In the genomic region with DNA sequence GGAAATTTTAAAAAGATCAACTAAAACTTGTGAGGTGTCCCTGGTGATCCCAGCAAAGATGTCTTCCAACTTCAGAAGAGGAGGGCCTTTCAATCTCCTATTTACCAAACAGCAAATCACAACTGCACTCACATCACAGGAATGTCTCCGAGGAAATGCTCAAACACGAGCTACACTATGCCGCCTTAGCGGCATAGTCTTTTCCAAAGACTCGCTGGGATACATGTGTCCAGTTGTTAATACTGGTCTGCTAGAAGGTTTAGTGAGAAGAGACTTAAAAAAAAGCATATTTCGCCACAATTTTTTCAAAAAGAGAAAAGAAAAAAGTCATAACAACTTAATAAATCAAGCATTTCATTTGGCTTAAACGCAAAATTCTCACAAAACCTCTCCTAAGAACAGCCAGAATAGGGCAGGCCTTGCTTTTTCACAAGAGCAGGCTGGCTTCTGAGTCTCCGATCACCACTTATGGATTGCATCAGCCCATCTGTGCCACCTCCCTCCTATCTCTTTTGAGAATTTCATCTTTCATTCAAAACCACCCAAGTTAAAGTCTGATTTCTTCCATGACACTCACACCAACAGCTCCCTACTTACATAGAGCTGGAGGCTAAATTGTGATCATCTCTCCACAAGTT, we compare ENCODE assay signal across 1 cellular context.
TF ChIP-seq lines count a peak whose summit lies in the region.

No MANE protein-coding gene starts in this region.

TF ChIP-seq in HepG2, 621 proteins besides CTCF, POLR2A, EP300 and RAD21 (continued from another document):
- TF ChIP-seq NR1H2 (CRISPR knock-in tag; IDR thresholded peaks at IDR 0.05; ENCODE audit: borderline replicate concordance, low read depth) (no peak), ARNTL (CRISPR knock-in tag; IDR thresholded peaks at IDR 0.05) (no peak), RFX5 (IDR thresholded peaks at IDR 0.05; ENCODE audit: low read depth, low read length) (no peak), MBNL3 (CRISPR knock-in tag; conservative IDR thresholded peaks at IDR 0.05) (no peak), NFE2 (CRISPR knock-in tag; IDR thresholded peaks at IDR 0.05) (no peak), ZNF589 (CRISPR knock-in tag; conservative IDR thresholded peaks at IDR 0.05) (no peak), MED8 (CRISPR knock-in tag; IDR thresholded peaks at IDR 0.05; ENCODE audit: insufficient replicate concordance) (no peak), TBL1XR1 (IDR thresholded peaks at IDR 0.05; ENCODE audit: borderline replicate concordance, low read length, partially characterized antibody) (no peak)
- TF ChIP-seq, protein P1, sequence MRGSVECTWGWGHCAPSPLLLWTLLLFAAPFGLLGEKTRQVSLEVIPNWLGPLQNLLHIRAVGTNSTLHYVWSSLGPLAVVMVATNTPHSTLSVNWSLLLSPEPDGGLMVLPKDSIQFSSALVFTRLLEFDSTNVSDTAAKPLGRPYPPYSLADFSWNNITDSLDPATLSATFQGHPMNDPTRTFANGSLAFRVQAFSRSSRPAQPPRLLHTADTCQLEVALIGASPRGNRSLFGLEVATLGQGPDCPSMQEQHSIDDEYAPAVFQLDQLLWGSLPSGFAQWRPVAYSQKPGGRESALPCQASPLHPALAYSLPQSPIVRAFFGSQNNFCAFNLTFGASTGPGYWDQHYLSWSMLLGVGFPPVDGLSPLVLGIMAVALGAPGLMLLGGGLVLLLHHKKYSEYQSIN (CRISPR knock-in tag; IDR thresholded peaks at IDR 0.05; ENCODE audit: borderline replicate concordance) = no peak
TF ChIP-seq in HepG2: peak in this region for 0.
